In the genomic region with DNA sequence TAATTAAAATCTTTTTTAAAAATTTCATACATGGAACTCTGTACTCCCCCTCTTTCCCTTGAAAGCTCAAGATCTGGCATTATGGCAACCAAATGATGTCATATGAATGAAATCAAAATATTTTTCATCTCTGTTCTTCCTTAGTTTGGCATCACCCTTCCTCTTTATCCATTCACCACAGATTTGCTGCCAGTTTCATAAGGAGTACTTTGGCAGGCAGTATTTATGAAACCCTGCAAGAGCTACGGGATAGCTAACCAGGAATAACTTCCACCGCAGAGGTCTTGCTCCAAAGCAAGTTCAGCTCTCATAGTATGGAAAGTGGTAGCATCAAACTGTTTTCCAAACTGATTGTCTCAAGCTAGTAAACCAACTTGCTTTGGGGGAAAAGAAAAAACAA, we compare ENCODE assay signal across 20 cellular contexts.
A peak's percentile ranks its signal among the peaks of the same experiment; 100 is the strongest.
DNase-seq lines count a peak whose midpoint lies in the region; ATAC-seq, FAIRE-seq and TF ChIP-seq lines count a peak whose summit lies in the region.
"Had no signal": no experiment of that assay in that cellular context is flagged by ENCODE, and none has a peak within 500 bp of the region (broad histone marks: within the 10 kb centered on the region; RNA-seq: fewer than 3 reads in every experiment).

No MANE protein-coding gene starts in this region.

- no peaks in the 10 kb centered on the region for H3K79me2 ChIP-seq in osteoblast (ENCODE audit: insufficient read depth, low read length)

- intact Hi-C loops in sciatic nerve (cut with DNase I) = no loop called here

- H4K20me1 ChIP-seq in osteoblast (ENCODE audit: insufficient read depth, low read length) = no peaks in the 10 kb centered on the region
- H4K20me1 ChIP-seq: BLaER1 treated with 17β-estradiol and CSF1 and Interleukin-3, amounts not matched to agents 10 nM and 100 nM had no signal

- peak; percentile 38 for FAIRE-seq in HTR-8/SVneo (lab: Jason Lieb, UNC)
- FAIRE-seq: A549, D721Med, G401.6, GM12891, GM19239 had no signal

- no peaks in the 10 kb centered on the region for H3K27me3 ChIP-seq in osteoblast (ENCODE audit: insufficient read depth, low read length)
- H3K27me3 ChIP-seq: BLaER1 treated with 17β-estradiol and CSF1 and Interleukin-3, amounts not matched to agents 10 nM and 100 nM had no signal

- H3K9me3 ChIP-seq in osteoblast (ENCODE audit: low read depth, low read length) = no peaks in the 10 kb centered on the region
- H3K9me3 ChIP-seq: A549; BLaER1 treated with 17β-estradiol and CSF1 and Interleukin-3, amounts not matched to agents 10 nM and 100 nM; Caco-2 had no signal

- H3K4me2 ChIP-seq in osteoblast (ENCODE audit: insufficient read depth, low read length) = no peak overlapping the region
- H3K4me2 ChIP-seq: A549; BLaER1 treated with 17β-estradiol and CSF1 and Interleukin-3, amounts not matched to agents 10 nM and 100 nM had no signal

- no peak for TF ChIP-seq CTCF in fibroblast of the aortic adventitia (IDR thresholded peaks at IDR 0.05; ENCODE audit: insufficient read depth, low read length)
- TF ChIP-seq CTCF in osteoblast (IDR thresholded peaks at IDR 0.05; ENCODE audit: extremely low read depth, low read depth, low read length) = no peak

- H3K4me3 ChIP-seq in fibroblast of the aortic adventitia (ENCODE audit: low read depth, low read length) (no peak overlapping the region), osteoblast (ENCODE audit: insufficient read depth, low read length) (no peak overlapping the region)
- H3K4me3 ChIP-seq: A549; BLaER1 treated with 17β-estradiol and CSF1 and Interleukin-3, amounts not matched to agents 10 nM and 100 nM had no signal

- H3K36me3 ChIP-seq in osteoblast (ENCODE audit: insufficient read depth, low read length) = no peaks in the 10 kb centered on the region
- H3K36me3 ChIP-seq: BLaER1 treated with 17β-estradiol and CSF1 and Interleukin-3, amounts not matched to agents 10 nM and 100 nM had no signal

- H3K27ac ChIP-seq in osteoblast (ENCODE audit: low read depth, low read length) = no peak overlapping the region
- H3K27ac ChIP-seq: 22Rv1; A549; BLaER1 treated with 17β-estradiol and CSF1 and Interleukin-3, amounts not matched to agents 10 nM and 100 nM; C4-2B had no signal

- DNase-seq in HTR-8/SVneo (ENCODE audit: insufficient read length, low spot score) = no peak
- DNase-seq in fibroblast of the aortic adventitia (ENCODE audit: low read depth) = peak; percentile 69
- DNase-seq in osteoblast (ENCODE audit: insufficient read length, low spot score, missing footprints) = no peak
- no peak for DNase-seq in sciatic nerve (ENCODE audit: low spot score)
- DNase-seq in NCI-H524 treated with DMSO at 0.1 percent for 48 hours (lab: John Stamatoyannopoulos, UW) = no peak
- DNase-seq: AML-193; Caco-2; Calu3; CD4-positive, alpha-beta T cell; CD8-positive, alpha-beta T cell; DMS79 treated with DMSO at 0.1 percent for 48 hours; GF-D8 had no signal

- H3K4me1 ChIP-seq in osteoblast (ENCODE audit: insufficient read depth, low read length) = no peaks in the 10 kb centered on the region
- H3K4me1 ChIP-seq: BLaER1 treated with 17β-estradiol and CSF1 and Interleukin-3, amounts not matched to agents 10 nM and 100 nM; Caco-2 had no signal

- no peak for ATAC-seq in sciatic nerve
- ATAC-seq: A549; CD8-positive, alpha-beta T cell had no signal

- peak overlapping the region; percentile 44 for H2AFZ ChIP-seq in osteoblast (ENCODE audit: low read length)
